In genomic region chr6:156767603-156768467, GRCh38 we compare ENCODE assay signal across 9 cellular contexts. TPM values are rescaled to one million over a fixed set of nuclear protein-coding genes. Genes with fewer than 3 reads are reported as not detected.
DNase-seq lines count a peak whose midpoint lies in the region; ATAC-seq, FAIRE-seq and TF ChIP-seq lines count a peak whose summit lies in the region.
"Had no signal": no experiment of that assay in that cellular context is flagged by ENCODE, and none has a peak within 500 bp of the region (broad histone marks: within the 10 kb centered on the region; RNA-seq: fewer than 3 reads in every experiment).

No MANE protein-coding gene starts in this region.

- intact Hi-C loops in heart left ventricle (cut with DNase I), result no loop called here

- H3K4me3 Mint-ChIP-seq in type B pancreatic cell, result no peak overlapping the region

- no peaks in the 10 kb centered on the region for H3K36me3 Mint-ChIP-seq in type B pancreatic cell

- no peaks in the 10 kb centered on the region for H3K9me3 Mint-ChIP-seq in type B pancreatic cell

- no peaks in the 10 kb centered on the region for H3K36me3 ChIP-seq in heart left ventricle

- peak; percentile 91 for ATAC-seq in GM21526 (IDR thresholded peaks at IDR 0.05; ENCODE audit: low FRiP score, unreplicated experiment)
- ATAC-seq in HG03439 (IDR thresholded peaks at IDR 0.05; ENCODE audit: unreplicated experiment), result peak; percentile 89
- peak; percentile 41 for ATAC-seq in esophagus mucosa
- ATAC-seq in heart left ventricle, result no peak

- H3K4me1 ChIP-seq in heart left ventricle, result no peaks in the 10 kb centered on the region

- no peaks in the 10 kb centered on the region for H3K9me3 ChIP-seq in heart left ventricle

- DNase-seq in GM18507 (ENCODE audit: extremely low spot score, insufficient read length, low read depth) (peak; percentile 28), A172 (ENCODE audit: low spot score) (no peak), heart left ventricle (no peak), type B pancreatic cell (ENCODE audit: extremely low spot score, unreplicated experiment) (no peak), erythroblast (lab: John Stamatoyannopoulos, UW) (no peak)
- DNase-seq: NCI-H69 had no signal

- TF ChIP-seq POLR2A in heart left ventricle (IDR thresholded peaks at IDR 0.05) (no peak), erythroblast (IDR thresholded peaks at IDR 0.05; ENCODE audit: low read length) (no peak)

- 87 to 91% (median 90%) methylated on average over 9 of the region's 9 CpGs for WGBS in heart left ventricle, 4 donors

- TF ChIP-seq CTCF in heart left ventricle (IDR thresholded peaks at IDR 0.05), result no peak
- TF ChIP-seq CTCF in type B pancreatic cell (conservative IDR thresholded peaks at IDR 0.05), result no peak

- no peak overlapping the region for H3K27ac ChIP-seq in heart left ventricle

- peaks cover 4% of the 10 kb centered on the region for H3K4me1 Mint-ChIP-seq in type B pancreatic cell (ENCODE audit: unreplicated experiment)

- no peaks in the 10 kb centered on the region for H3K27me3 Mint-ChIP-seq in type B pancreatic cell

- no peaks in the 10 kb centered on the region for H3K27me3 ChIP-seq in heart left ventricle

- H3K27ac Mint-ChIP-seq in type B pancreatic cell, result no peak overlapping the region

- FAIRE-seq in GM18507 (lab: Jason Lieb, UNC), result peak; percentile 84

- no peak overlapping the region for H3K4me3 ChIP-seq in heart left ventricle

RNA-seq across cellular contexts. Expression of gene ARID1B, which starts 9.3 kb away (rescaled TPM):
- 45.7 TPM for total RNA-seq in esophagus mucosa
- total RNA-seq in A172 (2014; rRNA removed; shearing (Covaris generic)), result 13.8 and 14.4 TPM in 2 replicates
- 10 to 100 TPM; 34.3 to 76.1 (median 53.9) TPM for total RNA-seq in heart left ventricle
- 10 to 100 TPM; 15.3 to 24.0 TPM for polyA plus RNA-seq in heart left ventricle
- total RNA-seq in type B pancreatic cell (ENCODE audit: low replicate concordance), result 66.2 and 97.2 TPM in 2 replicates

Comparison
In these comparisons a context has a peak if more than half of its experiments do, and no peak if none do; other contexts are left out.
1. ATAC-seq: peak in GM21526 (single experiment), HG03439 (single experiment) and esophagus mucosa (single experiment); none in heart left ventricle (0 of 4).